In genomic region chr5:99130081-99130480, GRCh38 we compare ENCODE assay signal across 11 cellular contexts.
"Had no signal": no experiment of that assay in that cellular context is flagged by ENCODE, and none has a peak within 500 bp of the region (broad histone marks: within the 10 kb centered on the region; RNA-seq: fewer than 3 reads in every experiment).

No MANE protein-coding gene starts in this region.

- H3K4me1 Mint-ChIP-seq: naive thymus-derived CD4-positive, alpha-beta T cell; stimulated activated memory B cell treated with anti-CD40 and anti-IgM and Interleukin-4, amounts not matched to agents 10 μg/mL and 1 μg/mL and 100 μg/mL, for 72 hours had no signal

- H3K27ac Mint-ChIP-seq: activated naive CD4-positive, alpha-beta T cell treated with anti-CD3 and anti-CD28 coated beads, Interleukin-2, amount 50 U/mL, for 72 hours; naive thymus-derived CD4-positive, alpha-beta T cell; stimulated activated memory B cell treated with anti-CD40 and anti-IgM and Interleukin-4, amounts not matched to agents 10 μg/mL and 1 μg/mL and 100 μg/mL, for 72 hours had no signal

- ATAC-seq: activated naive CD4-positive, alpha-beta T cell treated with anti-CD3 and anti-CD28 coated beads, Interleukin-2, amount 50 U/mL, for 72 hours; activated T-cell treated with anti-CD3 and anti-CD28 coated beads, Interleukin-2, amount 50 U/mL, for 4 hours; esophagus mucosa; left lung; mucosa of descending colon; naive thymus-derived CD4-positive, alpha-beta T cell; stimulated activated memory B cell treated with anti-CD40 and anti-IgM and Interleukin-4, amounts not matched to agents 10 μg/mL and 1 μg/mL and 100 μg/mL, for 72 hours had no signal

- H3K9me3 ChIP-seq: left lung, mucosa of descending colon, tibial nerve, uterus had no signal

- DNase-seq: activated CD4-positive, alpha-beta T cell treated with anti-CD3 and anti-CD28 coated beads, Interleukin-2, amount 50 U/mL, for 48 hours; activated effector memory CD4-positive, alpha-beta T cell treated with anti-CD3 and anti-CD28 coated beads, Interleukin-2, amount 50 U/mL, for 16 hours; activated T-cell treated with anti-CD3 and anti-CD28 coated beads, Interleukin-2, amount 50 U/mL, for 4 hours; left lung; mucosa of descending colon; naive thymus-derived CD4-positive, alpha-beta T cell; uterus had no signal

- H3K27me3 Mint-ChIP-seq: stimulated activated memory B cell treated with anti-CD40 and anti-IgM and Interleukin-4, amounts not matched to agents 10 μg/mL and 1 μg/mL and 100 μg/mL, for 72 hours had no signal

- H3K4me3 Mint-ChIP-seq: activated T-cell treated with anti-CD3 and anti-CD28 coated beads, Interleukin-2, amount 50 U/mL, for 4 hours; naive thymus-derived CD4-positive, alpha-beta T cell; stimulated activated memory B cell treated with anti-CD40 and anti-IgM and Interleukin-4, amounts not matched to agents 10 μg/mL and 1 μg/mL and 100 μg/mL, for 72 hours had no signal

- H3K36me3 Mint-ChIP-seq: activated naive CD4-positive, alpha-beta T cell treated with anti-CD3 and anti-CD28 coated beads, Interleukin-2, amount 50 U/mL, for 72 hours; naive thymus-derived CD4-positive, alpha-beta T cell; stimulated activated memory B cell treated with anti-CD40 and anti-IgM and Interleukin-4, amounts not matched to agents 10 μg/mL and 1 μg/mL and 100 μg/mL, for 72 hours had no signal
